Comparison of ENCODE assay signal across 7 cellular contexts in the genomic region with DNA sequence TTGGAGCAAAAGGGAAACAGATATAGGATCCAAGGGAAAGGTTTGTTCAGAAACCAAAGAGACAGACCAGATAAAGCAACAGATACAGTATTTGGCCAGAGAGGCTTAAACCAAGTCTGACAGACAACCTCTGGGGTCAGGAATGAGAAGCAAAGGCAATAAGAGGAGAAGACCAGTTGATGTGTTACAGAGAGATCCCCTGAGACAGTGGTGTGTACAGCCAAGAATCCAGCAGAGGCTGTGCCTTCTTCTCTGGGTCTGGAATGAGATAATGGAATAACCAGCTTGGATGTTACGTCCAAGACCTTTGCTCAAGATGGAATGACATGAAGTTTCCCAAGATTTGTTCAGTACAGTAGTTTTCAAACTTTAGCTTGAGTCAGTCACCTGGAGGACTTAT.
"Had no signal": no experiment of that assay in that cellular context is flagged by ENCODE, and none has a peak within 500 bp of the region (broad histone marks: within the 10 kb centered on the region; RNA-seq: fewer than 3 reads in every experiment).

No MANE protein-coding gene starts in this region.

- H2AFZ ChIP-seq: GM23338 had no signal

- H3K4me2 ChIP-seq: GM23338 had no signal

- DNase-seq: H9, HCEC 1CT, IMR-90 had no signal

- H3K4me3 Mint-ChIP-seq: GM23338, H9 had no signal

- H3K27ac Mint-ChIP-seq: GM23338, H9 had no signal

- FAIRE-seq: H1, H54, HTR-8/SVneo had no signal

- ATAC-seq: GM23338 had no signal

- H3K4me3 ChIP-seq: GM23338 had no signal
